In genomic region chr2:85497944-85498630, GRCh38 we compare ENCODE assay signal across 1 cellular context.
TF ChIP-seq lines count a peak whose summit lies in the region.

No MANE protein-coding gene starts in this region.

TF ChIP-seq in K562, 482 proteins besides CTCF, POLR2A, EP300 and RAD21 (continued from another document):
- TF ChIP-seq MXD1 (CRISPR knock-in tag; IDR thresholded peaks at IDR 0.05; ENCODE audit: borderline replicate concordance, poor library complexity, severe bottlenecking) (peak; percentile 23), RNF219 (CRISPR knock-in tag; IDR thresholded peaks at IDR 0.05) (peak; percentile 70; the same call in 1 of the 2 replicates), NR4A1 (CRISPR knock-in tag; IDR thresholded peaks at IDR 0.05) (no peak), NR4A1 (tag; IDR thresholded peaks at IDR 0.05) (peak; percentile 98), ZNF668 (CRISPR knock-in tag; IDR thresholded peaks at IDR 0.05) (peak; percentile 92), ZNF584 (CRISPR knock-in tag; IDR thresholded peaks at IDR 0.05; ENCODE audit: low read depth) (peak; percentile 95), ILK (tag; IDR thresholded peaks at IDR 0.05; ENCODE audit: borderline replicate concordance, low read depth) (peak; percentile 83), E4F1 (CRISPR knock-in tag; IDR thresholded peaks at IDR 0.05; ENCODE audit: borderline replicate concordance) (peak; percentile 72; the same call in 1 of the 2 replicates), NRF1 (conservative IDR thresholded peaks at IDR 0.05 in 1 of 2, IDR thresholded peaks at IDR 0.05 in 1 of 2) (no peak), ZNF347 (CRISPR knock-in tag; IDR thresholded peaks at IDR 0.05; ENCODE audit: low read depth) (0 out of 2 replicates have a peak, but pooled peaks have one; percentile 38), ZNF140 (CRISPR knock-in tag; IDR thresholded peaks at IDR 0.05) (peak; percentile 75; the same call in 1 of the 2 replicates), BRD4 (IDR thresholded peaks at IDR 0.05) (no peak), ZNF639 (CRISPR knock-in tag; conservative IDR thresholded peaks at IDR 0.05 in 1 of 2, IDR thresholded peaks at IDR 0.05 in 1 of 2) (peak in 1 of 2 experiments; percentile 89; a peak in 2 of 4 replicates), CXXC5 (CRISPR knock-in tag; IDR thresholded peaks at IDR 0.05) (peak; percentile 91), ZKSCAN3 (CRISPR knock-in tag; IDR thresholded peaks at IDR 0.05) (peak; percentile 39; the same call in 1 of the 2 replicates), TAL1 (IDR thresholded peaks at IDR 0.05) (no peak), ZNF175 (CRISPR knock-in tag; IDR thresholded peaks at IDR 0.05; ENCODE audit: low read depth) (peak; percentile 97), ZNF518B (CRISPR knock-in tag; IDR thresholded peaks at IDR 0.05) (no peak), POLR2H (tag; IDR thresholded peaks at IDR 0.05; ENCODE audit: low read depth) (peak; percentile 52), BACH1 (tag; IDR thresholded peaks at IDR 0.05) (peak; percentile 86)
